In the genomic region with DNA sequence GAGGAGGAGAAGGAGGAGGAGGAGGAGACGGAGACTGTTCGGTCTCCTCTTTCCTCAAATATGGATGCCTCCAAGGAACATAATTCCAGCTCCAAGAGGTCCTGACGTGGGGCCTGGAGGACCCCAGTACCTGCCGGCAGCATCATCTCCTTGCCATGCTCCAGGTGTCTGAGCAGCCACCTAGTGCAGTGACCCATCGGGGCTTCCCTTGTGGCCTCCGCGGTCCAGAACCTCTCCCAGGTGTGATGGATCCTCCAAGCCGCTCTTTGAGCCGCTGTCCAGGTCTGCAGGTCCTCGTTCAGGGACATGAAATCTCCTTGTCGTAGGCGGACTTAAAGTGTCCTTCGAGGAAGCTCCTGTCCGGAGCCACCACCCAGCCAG, we compare ENCODE assay signal across 1 cellular context.
TF ChIP-seq lines count a peak whose summit lies in the region.

No MANE protein-coding gene starts in this region.

TF ChIP-seq in GM23338, 12 proteins besides CTCF, POLR2A, EP300 and RAD21 (continued from another document):
- TF ChIP-seq, protein P1, sequence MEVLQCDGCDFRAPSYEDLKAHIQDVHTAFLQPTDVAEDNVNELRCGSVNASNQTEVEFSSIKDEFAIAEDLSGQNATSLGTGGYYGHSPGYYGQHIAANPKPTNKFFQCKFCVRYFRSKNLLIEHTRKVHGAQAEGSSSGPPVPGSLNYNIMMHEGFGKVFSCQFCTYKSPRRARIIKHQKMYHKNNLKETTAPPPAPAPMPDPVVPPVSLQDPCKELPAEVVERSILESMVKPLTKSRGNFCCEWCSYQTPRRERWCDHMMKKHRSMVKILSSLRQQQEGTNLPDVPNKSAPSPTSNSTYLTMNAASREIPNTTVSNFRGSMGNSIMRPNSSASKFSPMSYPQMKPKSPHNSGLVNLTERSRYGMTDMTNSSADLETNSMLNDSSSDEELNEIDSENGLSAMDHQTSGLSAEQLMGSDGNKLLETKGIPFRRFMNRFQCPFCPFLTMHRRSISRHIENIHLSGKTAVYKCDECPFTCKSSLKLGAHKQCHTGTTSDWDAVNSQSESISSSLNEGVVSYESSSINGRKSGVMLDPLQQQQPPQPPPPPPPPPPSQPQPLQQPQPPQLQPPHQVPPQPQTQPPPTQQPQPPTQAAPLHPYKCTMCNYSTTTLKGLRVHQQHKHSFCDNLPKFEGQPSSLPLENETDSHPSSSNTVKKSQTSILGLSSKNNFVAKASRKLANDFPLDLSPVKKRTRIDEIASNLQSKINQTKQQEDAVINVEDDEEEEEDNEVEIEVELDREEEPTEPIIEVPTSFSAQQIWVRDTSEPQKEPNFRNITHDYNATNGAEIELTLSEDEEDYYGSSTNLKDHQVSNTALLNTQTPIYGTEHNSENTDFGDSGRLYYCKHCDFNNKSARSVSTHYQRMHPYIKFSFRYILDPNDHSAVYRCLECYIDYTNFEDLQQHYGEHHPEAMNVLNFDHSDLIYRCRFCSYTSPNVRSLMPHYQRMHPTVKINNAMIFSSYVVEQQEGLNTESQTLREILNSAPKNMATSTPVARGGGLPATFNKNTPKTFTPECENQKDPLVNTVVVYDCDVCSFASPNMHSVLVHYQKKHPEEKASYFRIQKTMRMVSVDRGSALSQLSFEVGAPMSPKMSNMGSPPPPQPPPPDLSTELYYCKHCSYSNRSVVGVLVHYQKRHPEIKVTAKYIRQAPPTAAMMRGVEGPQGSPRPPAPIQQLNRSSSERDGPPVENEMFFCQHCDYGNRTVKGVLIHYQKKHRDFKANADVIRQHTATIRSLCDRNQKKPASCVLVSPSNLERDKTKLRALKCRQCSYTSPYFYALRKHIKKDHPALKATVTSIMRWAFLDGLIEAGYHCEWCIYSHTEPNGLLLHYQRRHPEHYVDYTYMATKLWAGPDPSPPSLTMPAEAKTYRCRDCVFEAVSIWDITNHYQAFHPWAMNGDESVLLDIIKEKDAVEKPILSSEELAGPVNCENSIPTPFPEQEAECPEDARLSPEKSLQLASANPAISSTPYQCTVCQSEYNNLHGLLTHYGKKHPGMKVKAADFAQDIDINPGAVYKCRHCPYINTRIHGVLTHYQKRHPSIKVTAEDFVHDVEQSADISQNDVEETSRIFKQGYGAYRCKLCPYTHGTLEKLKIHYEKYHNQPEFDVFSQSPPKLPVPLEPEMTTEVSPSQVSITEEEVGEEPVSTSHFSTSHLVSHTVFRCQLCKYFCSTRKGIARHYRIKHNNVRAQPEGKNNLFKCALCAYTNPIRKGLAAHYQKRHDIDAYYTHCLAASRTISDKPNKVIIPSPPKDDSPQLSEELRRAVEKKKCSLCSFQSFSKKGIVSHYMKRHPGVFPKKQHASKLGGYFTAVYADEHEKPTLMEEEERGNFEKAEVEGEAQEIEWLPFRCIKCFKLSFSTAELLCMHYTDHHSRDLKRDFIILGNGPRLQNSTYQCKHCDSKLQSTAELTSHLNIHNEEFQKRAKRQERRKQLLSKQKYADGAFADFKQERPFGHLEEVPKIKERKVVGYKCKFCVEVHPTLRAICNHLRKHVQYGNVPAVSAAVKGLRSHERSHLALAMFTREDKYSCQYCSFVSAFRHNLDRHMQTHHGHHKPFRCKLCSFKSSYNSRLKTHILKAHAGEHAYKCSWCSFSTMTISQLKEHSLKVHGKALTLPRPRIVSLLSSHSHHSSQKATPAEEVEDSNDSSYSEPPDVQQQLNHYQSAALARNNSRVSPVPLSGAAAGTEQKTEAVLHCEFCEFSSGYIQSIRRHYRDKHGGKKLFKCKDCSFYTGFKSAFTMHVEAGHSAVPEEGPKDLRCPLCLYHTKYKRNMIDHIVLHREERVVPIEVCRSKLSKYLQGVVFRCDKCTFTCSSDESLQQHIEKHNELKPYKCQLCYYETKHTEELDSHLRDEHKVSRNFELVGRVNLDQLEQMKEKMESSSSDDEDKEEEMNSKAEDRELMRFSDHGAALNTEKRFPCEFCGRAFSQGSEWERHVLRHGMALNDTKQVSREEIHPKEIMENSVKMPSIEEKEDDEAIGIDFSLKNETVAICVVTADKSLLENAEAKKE (CRISPR knock-in tag; IDR thresholded peaks at IDR 0.05): no peak
- TF ChIP-seq, protein P2, sequence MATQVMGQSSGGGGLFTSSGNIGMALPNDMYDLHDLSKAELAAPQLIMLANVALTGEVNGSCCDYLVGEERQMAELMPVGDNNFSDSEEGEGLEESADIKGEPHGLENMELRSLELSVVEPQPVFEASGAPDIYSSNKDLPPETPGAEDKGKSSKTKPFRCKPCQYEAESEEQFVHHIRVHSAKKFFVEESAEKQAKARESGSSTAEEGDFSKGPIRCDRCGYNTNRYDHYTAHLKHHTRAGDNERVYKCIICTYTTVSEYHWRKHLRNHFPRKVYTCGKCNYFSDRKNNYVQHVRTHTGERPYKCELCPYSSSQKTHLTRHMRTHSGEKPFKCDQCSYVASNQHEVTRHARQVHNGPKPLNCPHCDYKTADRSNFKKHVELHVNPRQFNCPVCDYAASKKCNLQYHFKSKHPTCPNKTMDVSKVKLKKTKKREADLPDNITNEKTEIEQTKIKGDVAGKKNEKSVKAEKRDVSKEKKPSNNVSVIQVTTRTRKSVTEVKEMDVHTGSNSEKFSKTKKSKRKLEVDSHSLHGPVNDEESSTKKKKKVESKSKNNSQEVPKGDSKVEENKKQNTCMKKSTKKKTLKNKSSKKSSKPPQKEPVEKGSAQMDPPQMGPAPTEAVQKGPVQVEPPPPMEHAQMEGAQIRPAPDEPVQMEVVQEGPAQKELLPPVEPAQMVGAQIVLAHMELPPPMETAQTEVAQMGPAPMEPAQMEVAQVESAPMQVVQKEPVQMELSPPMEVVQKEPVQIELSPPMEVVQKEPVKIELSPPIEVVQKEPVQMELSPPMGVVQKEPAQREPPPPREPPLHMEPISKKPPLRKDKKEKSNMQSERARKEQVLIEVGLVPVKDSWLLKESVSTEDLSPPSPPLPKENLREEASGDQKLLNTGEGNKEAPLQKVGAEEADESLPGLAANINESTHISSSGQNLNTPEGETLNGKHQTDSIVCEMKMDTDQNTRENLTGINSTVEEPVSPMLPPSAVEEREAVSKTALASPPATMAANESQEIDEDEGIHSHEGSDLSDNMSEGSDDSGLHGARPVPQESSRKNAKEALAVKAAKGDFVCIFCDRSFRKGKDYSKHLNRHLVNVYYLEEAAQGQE (IDR thresholded peaks at IDR 0.05; ENCODE audit: unreplicated experiment): no peak
- TF ChIP-seq NANOG (IDR thresholded peaks at IDR 0.05; ENCODE audit: borderline replicate concordance) (no peak), EZH2phosphoT487 (IDR thresholded peaks at IDR 0.05; ENCODE audit: unreplicated experiment) (no peak), ZNF114 (CRISPR knock-in tag; IDR thresholded peaks at IDR 0.05) (no peak), JUNB (IDR thresholded peaks at IDR 0.05; ENCODE audit: unreplicated experiment) (no peak), POLR2AphosphoS5 (IDR thresholded peaks at IDR 0.05; ENCODE audit: low read depth) (no peak)
